Comparison of ENCODE assay signal across 25 cellular contexts in the genomic region with DNA sequence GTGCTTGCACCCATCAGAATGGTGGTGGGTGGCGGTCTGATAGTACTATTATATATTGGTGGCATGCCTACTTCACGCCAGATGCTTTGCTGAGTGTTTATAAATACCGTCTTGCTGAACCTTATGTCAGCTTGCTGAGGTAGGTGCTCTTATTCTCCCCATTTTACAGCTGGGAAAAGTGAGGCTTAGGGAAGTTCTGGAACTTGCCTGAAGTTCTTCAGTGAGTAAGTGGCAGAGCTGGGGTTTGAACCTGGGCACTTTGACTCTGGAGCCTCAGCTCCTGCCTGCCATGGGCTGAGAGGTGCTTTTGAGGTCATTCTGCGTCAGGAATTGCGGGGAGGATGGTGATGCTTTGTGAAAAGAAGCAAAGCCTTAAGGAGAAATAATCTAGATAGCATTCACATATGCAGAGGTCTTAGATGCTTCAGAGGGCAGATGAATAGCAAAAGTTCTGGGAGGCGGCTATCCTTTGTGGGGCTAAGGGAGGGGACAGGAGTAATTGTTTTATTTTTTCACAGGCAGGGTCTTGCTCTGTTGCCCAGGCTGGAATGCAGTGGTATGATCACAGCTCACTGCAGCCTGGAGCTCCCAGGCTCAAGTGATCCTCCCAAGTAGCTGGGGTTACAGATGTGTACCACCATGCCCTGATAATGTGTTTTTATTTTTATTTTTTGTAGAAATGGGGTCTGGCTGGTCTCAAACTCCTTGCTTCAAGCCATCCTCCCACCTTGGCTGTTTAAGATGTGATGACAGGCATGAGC.
"Had no signal": no experiment of that assay in that cellular context is flagged by ENCODE, and none has a peak within 500 bp of the region (broad histone marks: within the 10 kb centered on the region; RNA-seq: fewer than 3 reads in every experiment).

No MANE protein-coding gene starts in this region.

- H3K27ac ChIP-seq: colonic mucosa, dorsolateral prefrontal cortex, hepatocyte, left lung, VCaP had no signal

- H3K9me3 ChIP-seq: colonic mucosa, left lung, sigmoid colon had no signal

- H3K4me1 ChIP-seq: colonic mucosa had no signal

- H3K4me3 Mint-ChIP-seq: activated CD4-positive, alpha-beta T cell treated with anti-CD3 and anti-CD28 coated beads, Interleukin-2, amount 10 ng/mL, durations not matched to agents 7 days and 5 days; activated naive CD8-positive, alpha-beta T cell treated with anti-CD3 and anti-CD28 coated beads, Interleukin-2, amount 10 ng/mL, durations not matched to agents 7 days and 5 days; activated T-cell treated with anti-CD3 and anti-CD28 coated beads, Interleukin-2, amount 50 U/mL, for 24 hours; activated T-helper 17 cell treated with anti-CD3 and anti-CD28 coated beads, Interleukin-2, amount 50 U/mL, for 72 hours; effector memory CD8-positive, alpha-beta T cell; immature natural killer cell; neural crest cell had no signal

- DNase-seq: activated CD4-positive, alpha-beta T cell treated with anti-CD3 and anti-CD28 coated beads, Interleukin-2, amount 10 ng/mL, durations not matched to agents 7 days and 5 days; activated CD4-positive, CD25-positive, alpha-beta regulatory T cell treated with anti-CD3 and anti-CD28 coated beads, Interleukin-2, amount 50 U/mL, for 72 hours; activated CD8-positive, alpha-beta memory T cell treated with anti-CD3 and anti-CD28 coated beads for 24 hours; activated CD8-positive, alpha-beta memory T cell treated with anti-CD3 and anti-CD28 coated beads, Interleukin-2, amount 50 U/mL, for 4 hours; activated naive CD8-positive, alpha-beta T cell treated with anti-CD3 and anti-CD28 coated beads, Interleukin-2, amount 10 ng/mL, durations not matched to agents 7 days and 5 days; activated T-cell treated with anti-CD3 and anti-CD28 coated beads, Interleukin-2, amount 50 U/mL, for 24 hours; amygdala; colonic mucosa; dorsolateral prefrontal cortex; effector memory CD8-positive, alpha-beta T cell; foreskin melanocyte; immature natural killer cell; left lung; mammary epithelial cell; midbrain; occipital lobe; sigmoid colon; stimulated activated CD4-positive, alpha-beta T cell treated with anti-CD3 and anti-CD28 coated beads, Interleukin-2, amount 100 ng/mL, for 48 hours; stimulated activated CD8-positive, alpha-beta memory T cell treated with anti-CD3 and anti-CD28 coated beads, Interleukin-4, amount 100 ng/mL, for 48 hours; stimulated activated naive CD4-positive, alpha-beta T cell treated with Interleukin-2 at 50 U/mL for 16 hours had no signal

- H3K36me3 ChIP-seq: colonic mucosa, left lung, sigmoid colon had no signal

- ATAC-seq: activated T-helper 17 cell treated with anti-CD3 and anti-CD28 coated beads, Interleukin-2, amount 50 U/mL, for 72 hours; effector memory CD8-positive, alpha-beta T cell; esophagus mucosa; left lung had no signal

- H3K4me3 ChIP-seq: colonic mucosa, dorsolateral prefrontal cortex, hepatocyte, left lung, sigmoid colon had no signal

- H3K9me3 Mint-ChIP-seq: activated CD4-positive, alpha-beta T cell treated with anti-CD3 and anti-CD28 coated beads, Interleukin-2, amount 10 ng/mL, durations not matched to agents 7 days and 5 days; activated naive CD8-positive, alpha-beta T cell treated with anti-CD3 and anti-CD28 coated beads, Interleukin-2, amount 10 ng/mL, durations not matched to agents 7 days and 5 days; activated T-cell treated with anti-CD3 and anti-CD28 coated beads, Interleukin-2, amount 50 U/mL, for 24 hours; activated T-helper 17 cell treated with anti-CD3 and anti-CD28 coated beads, Interleukin-2, amount 50 U/mL, for 72 hours; effector memory CD8-positive, alpha-beta T cell; immature natural killer cell; neural crest cell had no signal

- H3K27me3 ChIP-seq: colonic mucosa, dorsolateral prefrontal cortex, hepatocyte, left lung, sigmoid colon had no signal

- H3K27ac Mint-ChIP-seq: activated CD4-positive, alpha-beta T cell treated with anti-CD3 and anti-CD28 coated beads, Interleukin-2, amount 10 ng/mL, durations not matched to agents 7 days and 5 days; activated T-cell treated with anti-CD3 and anti-CD28 coated beads, Interleukin-2, amount 50 U/mL, for 24 hours; activated T-helper 17 cell treated with anti-CD3 and anti-CD28 coated beads, Interleukin-2, amount 50 U/mL, for 72 hours; immature natural killer cell had no signal

- H3K27me3 Mint-ChIP-seq: activated CD4-positive, alpha-beta T cell treated with anti-CD3 and anti-CD28 coated beads, Interleukin-2, amount 10 ng/mL, durations not matched to agents 7 days and 5 days; activated naive CD8-positive, alpha-beta T cell treated with anti-CD3 and anti-CD28 coated beads, Interleukin-2, amount 10 ng/mL, durations not matched to agents 7 days and 5 days; activated T-cell treated with anti-CD3 and anti-CD28 coated beads, Interleukin-2, amount 50 U/mL, for 24 hours; activated T-helper 17 cell treated with anti-CD3 and anti-CD28 coated beads, Interleukin-2, amount 50 U/mL, for 72 hours; effector memory CD8-positive, alpha-beta T cell had no signal
